19 cellular contexts compared by ENCODE assay signal in the genomic region with DNA sequence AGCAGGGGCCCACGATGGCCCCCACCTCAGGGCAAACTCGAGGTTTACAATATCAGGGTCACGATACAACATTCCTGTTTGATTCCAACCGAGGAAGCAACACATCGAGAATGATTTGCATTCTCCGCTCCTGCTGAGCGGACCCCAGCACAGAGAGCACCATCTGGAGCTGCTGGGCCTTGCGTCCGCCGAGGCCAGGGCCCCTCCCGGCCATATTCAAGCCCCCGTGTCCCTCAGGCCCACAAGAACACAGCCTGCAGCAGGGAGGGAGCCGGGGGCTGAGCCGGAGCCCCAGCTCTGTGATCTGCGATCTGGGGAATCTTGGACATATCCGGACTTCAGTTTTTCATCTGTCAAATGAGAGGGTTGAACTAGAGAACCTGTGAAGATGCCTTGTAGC.
DNase-seq lines count a peak whose midpoint lies in the region; ATAC-seq, FAIRE-seq and TF ChIP-seq lines count a peak whose summit lies in the region.
"Had no signal": no experiment of that assay in that cellular context is flagged by ENCODE, and none has a peak within 500 bp of the region (broad histone marks: within the 10 kb centered on the region; RNA-seq: fewer than 3 reads in every experiment).

No MANE protein-coding gene starts in this region.

- no peaks in the 10 kb centered on the region for H3K27me3 Mint-ChIP-seq in activated CD4-positive, alpha-beta memory T cell treated with anti-CD3 and anti-CD28 coated beads for 36 hours

- ATAC-seq in HepG2 (no peak), right lobe of liver (no peak)
- ATAC-seq: HCT116, K562 had no signal

- WGBS in liver, result 83% methylated on average over 16 of the region's 16 CpGs
- 53% methylated on average over 16 of the region's 16 CpGs for WGBS in HepG2 (ENCODE audit: low lambda C conversion rate)
- WGBS in right lobe of liver (ENCODE audit: insufficient coverage, low coverage, low lambda C conversion rate, missing lambda C conversion rate), result 88% methylated on average over 5 of the region's 16 CpGs

- no peak overlapping the region for H2AFZ ChIP-seq in HepG2 (ENCODE audit: low read length)

- no peak overlapping the region for H3K27ac Mint-ChIP-seq in activated CD4-positive, alpha-beta memory T cell treated with anti-CD3 and anti-CD28 coated beads for 36 hours

- H3K27ac ChIP-seq in liver (ENCODE audit: low read depth in 1 of 2, low read length in 2 of 2) (peak overlapping the region; percentile 90 to 92), HepG2 (ENCODE audit: extremely low read length, insufficient read depth, low read length) (no peak overlapping the region), right lobe of liver (peak overlapping the region in 2 of 3 donors; percentile 98)
- H3K27ac ChIP-seq: BLaER1 treated with 17β-estradiol and CSF1 and Interleukin-3, amounts not matched to agents 10 nM and 100 nM had no signal

- no peaks in the 10 kb centered on the region for H4K20me1 ChIP-seq in HepG2 (ENCODE audit: insufficient read depth, low read length)

- no TSS peak for BruUV-seq in HepG2 (replicated peaks; lab: Mats Ljungman, UMichigan)

- TF ChIP-seq CTCF in liver (IDR thresholded peaks at IDR 0.05; ENCODE audit: low read depth, low read length, missing input control), result no peak
- no peak for TF ChIP-seq CTCF in HepG2 (CRISPR knock-in tag; IDR thresholded peaks at IDR 0.05)
- no peak for TF ChIP-seq CTCF in right lobe of liver (IDR thresholded peaks at IDR 0.05)

- H3K79me2 ChIP-seq in HepG2 (ENCODE audit: insufficient read depth, low read length), result no peaks in the 10 kb centered on the region

- no peak overlapping the region for H3K4me3 Mint-ChIP-seq in activated CD4-positive, alpha-beta memory T cell treated with anti-CD3 and anti-CD28 coated beads for 36 hours

- H3K9me3 Mint-ChIP-seq in activated CD4-positive, alpha-beta memory T cell treated with anti-CD3 and anti-CD28 coated beads for 36 hours, result no peaks in the 10 kb centered on the region

- H3K36me3 ChIP-seq in liver (ENCODE audit: control insufficient read depth in 4 of 4, insufficient read depth in 3 of 4, low read depth in 1 of 4, low read length in 3 of 4), result no peaks in the 10 kb centered on the region
- no peaks in the 10 kb centered on the region for H3K36me3 ChIP-seq in HepG2 (replicated peaks in 1 of 2; ENCODE audit: control insufficient read depth in 1 of 2, insufficient read depth in 2 of 2, low read length in 2 of 2)
- no peaks in the 10 kb centered on the region for H3K36me3 ChIP-seq in right lobe of liver
- H3K36me3 ChIP-seq: BLaER1 treated with 17β-estradiol and CSF1 and Interleukin-3, amounts not matched to agents 10 nM and 100 nM had no signal

- TF ChIP-seq EP300 in HepG2 (IDR thresholded peaks at IDR 0.05; ENCODE audit: low read depth in 2 of 2, low read length in 2 of 2) (no peak), HepG2 (CRISPR knock-in tag; IDR thresholded peaks at IDR 0.05; ENCODE audit: borderline replicate concordance) (no peak)

- TF ChIP-seq RAD21 in liver (IDR thresholded peaks at IDR 0.05), result no peak
- TF ChIP-seq RAD21 in HepG2 (CRISPR knock-in tag; IDR thresholded peaks at IDR 0.05), result no peak

- no peak for FAIRE-seq in HepG2 (lab: Jason Lieb, UNC)
- FAIRE-seq: GM12892, K562 had no signal

- intact Hi-C loops in HepG2 (cut with micrococcal nuclease; ENCODE audit: unreplicated experiment), result no loop called here
- intact Hi-C loops in right lobe of liver (cut with DNase I), result no loop called here
- intact Hi-C loops in posterior vena cava (cut with DNase I), result no loop called here
- intact Hi-C loops in activated CD4-positive, alpha-beta memory T cell treated with anti-CD3 and anti-CD28 coated beads for 36 hours (cut with micrococcal nuclease), result no loop called here

- H3K9ac ChIP-seq in liver (ENCODE audit: low read depth in 1 of 2, low read length in 2 of 2), result peak overlapping the region in 1 of 2 donors; percentile 55
- no peak overlapping the region for H3K9ac ChIP-seq in HepG2 (ENCODE audit: insufficient read depth, low read depth, low read length)
- H3K9ac ChIP-seq: BLaER1 treated with 17β-estradiol and CSF1 and Interleukin-3, amounts not matched to agents 10 nM and 100 nM had no signal

- TF ChIP-seq POLR2A in HepG2 (IDR thresholded peaks at IDR 0.05; ENCODE audit: insufficient read depth in 1 of 2, low read depth in 2 of 2, low read length in 2 of 2) (no peak), right lobe of liver (IDR thresholded peaks at IDR 0.05) (no peak)

- no peak for DNase-seq in HepG2 (ENCODE audit: low spot score)
- peak in 1 of 3 donors; percentile 27 for DNase-seq in right lobe of liver
- peak; percentile 70 for DNase-seq in posterior vena cava (ENCODE audit: low spot score)
- DNase-seq in GDM1 (lab: John Stamatoyannopoulos, UW), result no peak
- no peak for DNase-seq in RPMI8226
- no peak for DNase-seq in MV-4-11 (lab: John Stamatoyannopoulos, UW)
- DNase-seq in activated CD4-positive, alpha-beta memory T cell treated with anti-CD3 and anti-CD28 coated beads for 36 hours, result no peak
- DNase-seq: 8988T; DND-41; GF-D8; NCI-H1417 treated with DMSO at 0.1 percent for 48 hours; NCI-H1930; NCI-H446; NK-92 treated with Interleukin-12 subunit alpha and Interleukin-12 subunit beta, amount 100 ng/mL, for 24 hours had no signal

- H3K27me3 ChIP-seq in liver (ENCODE audit: control insufficient read depth in 4 of 4, insufficient read depth in 4 of 4, low read length in 3 of 4) (no peaks in the 10 kb centered on the region), HepG2 (ENCODE audit: control insufficient read depth in 1 of 2, insufficient read depth in 2 of 2, low read length in 2 of 2) (peaks cover 4 to 23% of the 10 kb centered on the region in 2 experiments; a peak in 3 of 5 replicates), right lobe of liver (no peaks in the 10 kb centered on the region)
- H3K27me3 ChIP-seq: BLaER1 treated with 17β-estradiol and CSF1 and Interleukin-3, amounts not matched to agents 10 nM and 100 nM had no signal

- POLR2A ChIA-PET in HepG2 (lab: Yijun Ruan, JAX), result no interaction called here
- POLR2A ChIA-PET in activated CD4-positive, alpha-beta memory T cell treated with anti-CD3 and anti-CD28 coated beads for 36 hours (lab: Charles Lee), result no interaction called here

- H3K4me1 Mint-ChIP-seq in activated CD4-positive, alpha-beta memory T cell treated with anti-CD3 and anti-CD28 coated beads for 36 hours (ENCODE audit: low read depth), result peaks cover 50% of the 10 kb centered on the region

- no peak overlapping the region for H3K4me3 ChIP-seq in liver (ENCODE audit: low read depth in 1 of 3, low read length in 3 of 3)
- H3K4me3 ChIP-seq in HepG2 (replicated peaks in 1 of 3; ENCODE audit: insufficient read depth in 1 of 3, low read depth in 2 of 3, low read length in 3 of 3), result no peak overlapping the region
- no peak overlapping the region for H3K4me3 ChIP-seq in right lobe of liver
- H3K4me3 ChIP-seq: BLaER1 treated with 17β-estradiol and CSF1 and Interleukin-3, amounts not matched to agents 10 nM and 100 nM; K562 had no signal

- H3K36me3 Mint-ChIP-seq in activated CD4-positive, alpha-beta memory T cell treated with anti-CD3 and anti-CD28 coated beads for 36 hours, result no peaks in the 10 kb centered on the region

- H3K4me2 ChIP-seq in HepG2 (ENCODE audit: low read depth, low read length), result no peak overlapping the region

- CTCF ChIA-PET in HepG2 (lab: Yijun Ruan, JAX; ENCODE audit: low intra/inter-chr PET ratio, low total read pairs), result no interaction called here
- CTCF ChIA-PET in activated CD4-positive, alpha-beta memory T cell treated with anti-CD3 and anti-CD28 coated beads for 36 hours (lab: Charles Lee), result interaction anchor here (9.0 kb wide), 1 partner anchor 9 kb away, joined by 90 read pairs; no protein-coding TSS in a partner anchor

- no peaks in the 10 kb centered on the region for H3K9me3 ChIP-seq in liver (ENCODE audit: control insufficient read depth in 4 of 4, low read length in 3 of 4)
- H3K9me3 ChIP-seq in HepG2 (ENCODE audit: low read length), result no peaks in the 10 kb centered on the region
- no peaks in the 10 kb centered on the region for H3K9me3 ChIP-seq in right lobe of liver
- H3K9me3 ChIP-seq: BLaER1 treated with 17β-estradiol and CSF1 and Interleukin-3, amounts not matched to agents 10 nM and 100 nM had no signal

- in situ Hi-C loops in HepG2 (cut with HindIII; ENCODE audit: extremely low pct_ligation_motif_present, low pct_unique_long_range_greater_than_20kb), result no loop called here

- H3K4me1 ChIP-seq in liver (ENCODE audit: control insufficient read depth in 4 of 4, insufficient read depth in 4 of 4, low read length in 3 of 4) (peaks cover 17 to 74% (median 46%) of the 10 kb centered on the region in 4 donors), HepG2 (ENCODE audit: insufficient read depth, low read length) (no peaks in the 10 kb centered on the region), right lobe of liver (peaks cover 0 to 72% (median 31%) of the 10 kb centered on the region in 4 donors)

TF ChIP-seq in liver, 16 proteins besides CTCF, POLR2A, EP300 and RAD21:
- TF ChIP-seq TAF1 (conservative IDR thresholded peaks at IDR 0.05) (no peak), NR2F2 (IDR thresholded peaks at IDR 0.05) (no peak), HNF4A (conservative IDR thresholded peaks at IDR 0.05) (no peak), JUND (IDR thresholded peaks at IDR 0.05) (no peak), SP1 (IDR thresholded peaks at IDR 0.05) (no peak), FOXA1 (IDR thresholded peaks at IDR 0.05) (no peak), GABPA (IDR thresholded peaks at IDR 0.05 in 1 of 2, conservative IDR thresholded peaks at IDR 0.05 in 1 of 2) (no peak), FOXA2 (IDR thresholded peaks at IDR 0.05) (no peak)
- TF ChIP-seq, protein P1, sequence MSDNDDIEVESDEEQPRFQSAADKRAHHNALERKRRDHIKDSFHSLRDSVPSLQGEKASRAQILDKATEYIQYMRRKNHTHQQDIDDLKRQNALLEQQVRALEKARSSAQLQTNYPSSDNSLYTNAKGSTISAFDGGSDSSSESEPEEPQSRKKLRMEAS (IDR thresholded peaks at IDR 0.05), result no peak
TF ChIP-seq in liver: peak in this region for 0.

TF ChIP-seq in HepG2, 621 proteins besides CTCF, POLR2A, EP300 and RAD21 (continues in another document):
- TF ChIP-seq ZNF121 (CRISPR knock-in tag; IDR thresholded peaks at IDR 0.05), result no peak
